1 cellular context compared by ENCODE assay signal in genomic region chr2:169012812-169013627, GRCh38.
A peak's percentile ranks its signal among the peaks of the same experiment; 100 is the strongest.
TF ChIP-seq lines count a peak whose summit lies in the region.

No MANE protein-coding gene starts in this region.

TF ChIP-seq in K562, 482 proteins besides CTCF, POLR2A, EP300 and RAD21 (continued from another document):
- TF ChIP-seq ZBTB40 (IDR thresholded peaks at IDR 0.05) (0 out of 2 replicates have a peak, but pooled peaks have one; percentile 21), ZBTB40 (CRISPR knock-in tag; IDR thresholded peaks at IDR 0.05) (no peak), L3MBTL2 (IDR thresholded peaks at IDR 0.05) (peak; percentile 44), POLR2B (IDR thresholded peaks at IDR 0.05; ENCODE audit: low read depth, partially characterized antibody) (no peak), ZBTB12 (CRISPR knock-in tag; IDR thresholded peaks at IDR 0.05) (no peak), HDAC6 (IDR thresholded peaks at IDR 0.05; ENCODE audit: low read depth, low read length) (no peak), AFF4 (CRISPR knock-in tag; IDR thresholded peaks at IDR 0.05) (no peak), ZNF318 (IDR thresholded peaks at IDR 0.05; ENCODE audit: borderline replicate concordance in 1 of 2, low read depth in 1 of 2) (no peak), RBFOX2 (IDR thresholded peaks at IDR 0.05; ENCODE audit: low read depth, low read length) (no peak)
